20 cellular contexts compared by ENCODE assay signal in the genomic region with DNA sequence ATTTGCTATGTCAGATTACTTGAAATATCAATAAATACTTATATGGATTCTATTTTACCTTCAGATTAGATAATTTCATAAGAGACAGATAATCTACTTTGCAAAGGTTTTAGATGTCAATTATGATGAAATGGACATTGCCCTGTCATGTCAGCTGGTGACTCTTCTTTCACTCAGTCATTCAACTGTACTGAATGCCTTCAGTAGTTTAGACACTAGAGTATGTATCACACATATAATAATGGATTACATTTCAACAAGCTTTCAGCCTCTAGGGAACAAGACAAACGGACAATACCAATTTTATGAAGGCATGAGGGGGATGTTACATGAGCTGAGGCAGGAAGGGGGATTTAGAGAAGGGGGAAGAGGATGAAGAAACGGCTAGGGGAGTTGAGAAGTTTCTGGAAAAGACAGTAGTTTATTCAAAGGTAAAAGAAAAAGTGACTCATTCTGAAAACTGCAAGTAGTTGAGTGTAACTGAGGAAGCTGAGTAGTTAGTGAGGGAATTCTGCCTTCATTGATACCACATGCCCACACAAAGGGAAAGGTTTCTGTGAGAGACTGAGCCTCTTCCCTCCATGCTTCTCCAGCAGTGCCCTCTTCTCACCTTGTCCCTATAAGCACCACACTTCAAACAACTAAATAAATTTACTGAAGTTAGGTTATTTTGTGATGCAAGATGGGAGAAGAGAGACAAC. TPM values are rescaled to one million over a fixed set of nuclear protein-coding genes. Genes with fewer than 3 reads are reported as not detected.
DNase-seq lines count a peak whose midpoint lies in the region; ATAC-seq and TF ChIP-seq lines count a peak whose summit lies in the region.
"Had no signal": no experiment of that assay in that cellular context is flagged by ENCODE, and none has a peak within 500 bp of the region (broad histone marks: within the 10 kb centered on the region; RNA-seq: fewer than 3 reads in every experiment).

No MANE protein-coding gene starts in this region.

- H3K4me2 ChIP-seq in osteoblast (ENCODE audit: insufficient read depth, low read length), result peak overlapping the region; percentile 67

- peak; percentile 43 for ATAC-seq in HG02852 (IDR thresholded peaks at IDR 0.05; ENCODE audit: unreplicated experiment)
- no peak for ATAC-seq in activated naive CD8-positive, alpha-beta T cell treated with anti-CD3 and anti-CD28 coated beads, Interleukin-2, amount 10 ng/mL, durations not matched to agents 7 days and 5 days (ENCODE audit: low read depth)
- ATAC-seq: Right ventricle myocardium inferior had no signal

- no peak overlapping the region for H3K4me3 Mint-ChIP-seq in activated naive CD4-positive, alpha-beta T cell treated with anti-CD3 and anti-CD28 coated beads, Interleukin-2, amount 10 ng/mL, durations not matched to agents 7 days and 5 days
- no peak overlapping the region for H3K4me3 Mint-ChIP-seq in activated naive CD8-positive, alpha-beta T cell treated with anti-CD3 and anti-CD28 coated beads, Interleukin-2, amount 10 ng/mL, durations not matched to agents 7 days and 5 days
- H3K4me3 Mint-ChIP-seq: brain, immature natural killer cell, nephron had no signal

- no peak overlapping the region for H3K27ac ChIP-seq in osteoblast (ENCODE audit: low read depth, low read length)
- H3K27ac ChIP-seq: vagina had no signal

- no peaks in the 10 kb centered on the region for H3K27me3 ChIP-seq in osteoblast (ENCODE audit: insufficient read depth, low read length)
- H3K27me3 ChIP-seq: vagina had no signal

- H3K4me3 ChIP-seq in osteoblast (ENCODE audit: insufficient read depth, low read length), result no peak overlapping the region
- H3K4me3 ChIP-seq: HAP-1, vagina had no signal

- H3K79me2 ChIP-seq in osteoblast (ENCODE audit: insufficient read depth, low read length), result no peaks in the 10 kb centered on the region

- H3K36me3 Mint-ChIP-seq in activated naive CD4-positive, alpha-beta T cell treated with anti-CD3 and anti-CD28 coated beads, Interleukin-2, amount 10 ng/mL, durations not matched to agents 7 days and 5 days, result peaks cover 38% of the 10 kb centered on the region
- H3K36me3 Mint-ChIP-seq in activated naive CD8-positive, alpha-beta T cell treated with anti-CD3 and anti-CD28 coated beads, Interleukin-2, amount 10 ng/mL, durations not matched to agents 7 days and 5 days, result peaks cover 17% of the 10 kb centered on the region

- POLR2A ChIA-PET in activated naive CD8-positive, alpha-beta T cell treated with anti-CD3 and anti-CD28 coated beads, Interleukin-2, amount 10 ng/mL, durations not matched to agents 7 days and 5 days (lab: Charles Lee), result no interaction called here

- H4K20me1 ChIP-seq in osteoblast (ENCODE audit: insufficient read depth, low read length), result no peaks in the 10 kb centered on the region

- DNase-seq in activated naive CD4-positive, alpha-beta T cell treated with anti-CD3 and anti-CD28 coated beads, Interleukin-2, amount 10 ng/mL, durations not matched to agents 7 days and 5 days, result no peak
- DNase-seq in activated naive CD4-positive, alpha-beta T cell treated with Interleukin-2 at 50 U/mL for 16 hours, result no peak
- DNase-seq in activated naive CD8-positive, alpha-beta T cell treated with anti-CD3 and anti-CD28 coated beads, Interleukin-2, amount 10 ng/mL, durations not matched to agents 7 days and 5 days, result no peak
- peak; percentile 27 for DNase-seq in osteoblast (ENCODE audit: insufficient read length, low spot score, missing footprints)
- DNase-seq in HUDEP-2 (lab: John Stamatoyannopoulos, UW; ENCODE audit: unreplicated experiment in 76 of 76), result no peak
- DNase-seq in AG08396 (ENCODE audit: low spot score), result no peak
- DNase-seq in amniotic stem cell (lab: John Stamatoyannopoulos, UW), result no peak
- DNase-seq: activated CD4-positive, alpha-beta T cell treated with anti-CD3 and anti-CD28 coated beads for 4 hours; cortex of kidney; EL; glutamatergic neuron; immature natural killer cell; MM.1S; NCI-H187 had no signal

- peak overlapping the region; percentile 82 for H2AFZ ChIP-seq in osteoblast (ENCODE audit: low read length)

- TF ChIP-seq CTCF in osteoblast (IDR thresholded peaks at IDR 0.05; ENCODE audit: extremely low read depth, low read depth, low read length), result no peak

- peak overlapping the region; percentile 6 for H3K27ac Mint-ChIP-seq in activated naive CD4-positive, alpha-beta T cell treated with anti-CD3 and anti-CD28 coated beads, Interleukin-2, amount 10 ng/mL, durations not matched to agents 7 days and 5 days
- peak overlapping the region; percentile 3 for H3K27ac Mint-ChIP-seq in activated naive CD8-positive, alpha-beta T cell treated with anti-CD3 and anti-CD28 coated beads, Interleukin-2, amount 10 ng/mL, durations not matched to agents 7 days and 5 days
- H3K27ac Mint-ChIP-seq: immature natural killer cell, nephron had no signal

- H3K36me3 ChIP-seq in osteoblast (ENCODE audit: insufficient read depth, low read length), result no peaks in the 10 kb centered on the region

- peaks cover 5% of the 10 kb centered on the region for H3K9me3 Mint-ChIP-seq in activated naive CD4-positive, alpha-beta T cell treated with anti-CD3 and anti-CD28 coated beads, Interleukin-2, amount 10 ng/mL, durations not matched to agents 7 days and 5 days
- no peaks in the 10 kb centered on the region for H3K9me3 Mint-ChIP-seq in activated naive CD8-positive, alpha-beta T cell treated with anti-CD3 and anti-CD28 coated beads, Interleukin-2, amount 10 ng/mL, durations not matched to agents 7 days and 5 days
- H3K9me3 Mint-ChIP-seq: immature natural killer cell, nephron had no signal

- no peaks in the 10 kb centered on the region for H3K27me3 Mint-ChIP-seq in activated naive CD4-positive, alpha-beta T cell treated with anti-CD3 and anti-CD28 coated beads, Interleukin-2, amount 10 ng/mL, durations not matched to agents 7 days and 5 days
- H3K27me3 Mint-ChIP-seq in activated naive CD8-positive, alpha-beta T cell treated with anti-CD3 and anti-CD28 coated beads, Interleukin-2, amount 10 ng/mL, durations not matched to agents 7 days and 5 days, result no peaks in the 10 kb centered on the region
- H3K27me3 Mint-ChIP-seq: brain had no signal

- peaks cover 4% of the 10 kb centered on the region for H3K4me1 ChIP-seq in osteoblast (ENCODE audit: insufficient read depth, low read length)
- H3K4me1 ChIP-seq: vagina had no signal

- CTCF ChIA-PET in activated naive CD4-positive, alpha-beta T cell treated with anti-CD3 and anti-CD28 coated beads, Interleukin-2, amount 10 ng/mL, durations not matched to agents 7 days and 5 days (lab: Charles Lee), result interaction anchor here (0.9 to 1.4 kb wide), 4 partner anchors 8 to 40 kb away, joined by 3 to 5 read pairs (median 5); no protein-coding TSS in a partner anchor

- no peaks in the 10 kb centered on the region for H3K9me3 ChIP-seq in osteoblast (ENCODE audit: low read depth, low read length)
- H3K9me3 ChIP-seq: HAP-1, vagina had no signal

- H3K4me1 Mint-ChIP-seq in activated naive CD4-positive, alpha-beta T cell treated with anti-CD3 and anti-CD28 coated beads, Interleukin-2, amount 10 ng/mL, durations not matched to agents 7 days and 5 days, result peaks cover 7% of the 10 kb centered on the region
- peaks cover 7% of the 10 kb centered on the region for H3K4me1 Mint-ChIP-seq in activated naive CD8-positive, alpha-beta T cell treated with anti-CD3 and anti-CD28 coated beads, Interleukin-2, amount 10 ng/mL, durations not matched to agents 7 days and 5 days
- H3K4me1 Mint-ChIP-seq: brain, immature natural killer cell, nephron had no signal

RNA-seq across cellular contexts. Expression of a gene that starts 25.7 kb away (rescaled TPM):
- total RNA-seq in activated naive CD8-positive, alpha-beta T cell treated with anti-CD3 and anti-CD28 coated beads, Interleukin-2, amount 10 ng/mL, durations not matched to agents 7 days and 5 days, result 10 to 100 TPM; 18.2 to 19.7 TPM
- total RNA-seq in osteoblast, result 23.5 and 23.6 TPM in 2 replicates

RNA-seq across cellular contexts. Expression of a gene that starts 31.4 kb away (rescaled TPM):
- 1 to 10 TPM; 2.2 to 2.5 TPM for total RNA-seq in activated naive CD8-positive, alpha-beta T cell treated with anti-CD3 and anti-CD28 coated beads, Interleukin-2, amount 10 ng/mL, durations not matched to agents 7 days and 5 days
- total RNA-seq in osteoblast, result 0.29 and 0.72 TPM in 2 replicates
- total RNA-seq: vagina had no signal

RNA-seq across cellular contexts. Expression of a gene that starts 48.7 kb away (rescaled TPM):
- 10 to 100 TPM; 22.0 to 22.2 TPM for total RNA-seq in activated naive CD8-positive, alpha-beta T cell treated with anti-CD3 and anti-CD28 coated beads, Interleukin-2, amount 10 ng/mL, durations not matched to agents 7 days and 5 days
- total RNA-seq in osteoblast, result 36.6 and 43.0 TPM in 2 replicates
